9 cellular contexts compared by ENCODE assay signal in the genomic region with DNA sequence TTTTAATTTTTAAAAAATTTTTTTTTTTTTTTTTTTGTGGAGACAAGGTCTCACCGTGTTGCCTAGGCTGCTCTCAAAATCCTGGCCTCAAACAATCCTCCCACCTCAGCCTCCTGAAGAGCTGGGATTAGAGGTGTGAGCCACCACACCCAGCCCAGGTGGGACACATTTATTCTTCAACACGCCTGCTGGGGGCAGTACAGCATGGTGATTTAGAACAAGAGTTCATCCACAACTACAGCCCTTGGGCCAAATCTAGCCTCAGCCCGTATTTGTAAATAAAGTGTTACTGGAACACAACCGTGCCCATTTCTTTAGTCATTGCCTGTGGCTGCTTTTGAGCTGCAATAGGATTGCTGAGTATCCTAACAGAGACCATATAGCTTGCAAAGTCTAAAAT.
DNase-seq lines count a peak whose midpoint lies in the region; ATAC-seq and TF ChIP-seq lines count a peak whose summit lies in the region.
"Had no signal": no experiment of that assay in that cellular context is flagged by ENCODE, and none has a peak within 500 bp of the region (broad histone marks: within the 10 kb centered on the region; RNA-seq: fewer than 3 reads in every experiment).

No MANE protein-coding gene starts in this region.

- intact Hi-C loops in Panc1 (cut with micrococcal nuclease; ENCODE audit: unreplicated experiment): no loop called here

- TF ChIP-seq CTCF in AG09319 (IDR thresholded peaks at IDR 0.05; ENCODE audit: low read depth, low read length): peak; percentile 8
- TF ChIP-seq CTCF in GM13976 (IDR thresholded peaks at IDR 0.05; ENCODE audit: borderline replicate concordance, control extremely low read depth, extremely low read depth, insufficient read depth, missing control alignments): peak; percentile 13
- no peak; the same call in 1 of the 2 replicates for TF ChIP-seq CTCF in Panc1 (IDR thresholded peaks at IDR 0.05)

- no peak for DNase-seq in AG09319 (ENCODE audit: extremely low read depth, low read depth)
- no peak for DNase-seq in GM13976 (ENCODE audit: low spot score)
- no peak for DNase-seq in Panc1 (ENCODE audit: low read depth, low spot score)
- DNase-seq in fibroblast of the conjunctiva (ENCODE audit: low read depth): peak; percentile 9
- no peak for DNase-seq in effector CD4-positive, alpha-beta T cell
- no peak for DNase-seq in NCI-H1417 treated with DMSO at 0.1 percent for 48 hours (lab: John Stamatoyannopoulos, UW)
- no peak for DNase-seq in DMS79 treated with DMSO at 0.1 percent for 48 hours (lab: John Stamatoyannopoulos, UW)

- no TSS peak for BruUV-seq in Panc1 (replicated peaks; lab: Mats Ljungman, UMichigan)

- no peak overlapping the region for H3K4me3 ChIP-seq in Panc1 (ENCODE audit: low read depth in 2 of 2, low read length in 2 of 2)

- H3K9me3 ChIP-seq in Panc1 (ENCODE audit: control insufficient read depth, insufficient read depth, low read depth, low read length): no peaks in the 10 kb centered on the region

- no peaks in the 10 kb centered on the region for H3K36me3 ChIP-seq in Panc1 (ENCODE audit: control insufficient read depth, insufficient read depth, low read length)

- H3K27me3 ChIP-seq in Panc1 (ENCODE audit: control insufficient read depth, insufficient read depth, low read length): no peaks in the 10 kb centered on the region

- CTCF ChIA-PET in Panc1 (lab: Charles Lee): interaction anchor here (0.6 kb wide), 1 partner anchor 266 kb away, joined by 7 read pairs; no protein-coding TSS in a partner anchor

- POLR2A ChIA-PET in Panc1 (lab: Charles Lee): interaction anchor here (0.6 kb wide), 1 partner anchor 78 kb away, joined by 4 read pairs; no protein-coding TSS in a partner anchor

- ATAC-seq in Panc1: peak; percentile 61; the same call in 1 of the 2 replicates
- no peak for ATAC-seq in HG02642 (IDR thresholded peaks at IDR 0.05; ENCODE audit: poor library complexity, unreplicated experiment)
- ATAC-seq: activated T-helper 17 cell treated with anti-CD3 and anti-CD28 coated beads, Interleukin-2, amount 50 U/mL, for 72 hours had no signal

- H3K4me1 ChIP-seq in Panc1 (ENCODE audit: control insufficient read depth, insufficient read depth, low read length): no peaks in the 10 kb centered on the region

- H3K27ac ChIP-seq in Panc1 (ENCODE audit: low read length): no peak overlapping the region

- in situ Hi-C loops in GM13976 (cut with MboI; ENCODE audit: low sequenced_read_pairs, unreplicated experiment): no loop called here
- in situ Hi-C loops in Panc1 (cut with HindIII; ENCODE audit: low pct_unique_long_range_greater_than_20kb, low sequenced_read_pairs): no loop called here
